9 cellular contexts compared by ENCODE assay signal in the genomic region with DNA sequence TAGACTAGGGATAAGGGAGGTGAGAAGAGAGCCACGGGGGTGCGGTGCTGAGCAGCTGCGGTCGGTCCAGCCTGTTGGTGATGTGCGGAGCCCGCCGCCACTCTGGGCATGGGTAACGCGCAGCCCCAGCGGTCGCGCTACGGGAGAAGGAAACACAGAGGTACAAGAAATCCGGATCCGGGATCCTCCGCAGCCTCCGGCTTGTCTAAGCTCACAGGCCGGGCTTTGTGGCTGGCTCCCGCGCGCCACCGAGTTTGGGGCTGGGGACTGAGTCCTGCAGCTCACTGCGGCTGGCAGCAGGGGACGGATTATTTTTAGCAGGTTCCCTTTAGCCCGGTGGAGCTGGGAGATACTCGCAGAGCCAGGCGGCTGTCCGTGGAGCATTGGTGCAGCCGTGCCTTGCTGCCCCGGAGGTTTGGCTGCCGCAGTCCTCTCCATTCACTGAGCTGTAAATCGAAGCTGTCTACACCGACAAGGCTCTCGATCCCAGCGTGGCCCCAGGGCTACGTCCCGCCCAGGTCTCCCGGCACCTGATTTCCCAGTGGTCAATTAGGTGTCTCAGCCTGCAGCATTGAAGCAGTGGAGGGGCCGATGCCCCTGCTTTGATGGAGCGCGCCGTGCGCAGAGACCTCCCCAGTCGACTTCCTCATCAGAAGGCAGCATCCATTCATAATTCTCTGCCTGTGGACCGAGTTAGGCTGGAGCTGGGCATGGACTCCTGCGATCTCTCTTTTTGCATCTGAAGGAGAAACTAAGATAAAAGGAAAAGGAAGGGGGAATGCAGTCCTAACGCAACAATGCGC.
DNase-seq lines count a peak whose midpoint lies in the region; ATAC-seq, FAIRE-seq and TF ChIP-seq lines count a peak whose summit lies in the region.
"Had no signal": no experiment of that assay in that cellular context is flagged by ENCODE, and none has a peak within 500 bp of the region (broad histone marks: within the 10 kb centered on the region; RNA-seq: fewer than 3 reads in every experiment).

No MANE protein-coding gene starts in this region.

- H3K9me3 ChIP-seq in cardiac muscle cell (ENCODE audit: low read depth) (no peaks in the 10 kb centered on the region), psoas muscle (no peaks in the 10 kb centered on the region)
- H3K9me3 ChIP-seq: right lobe of liver had no signal

- H3K36me3 ChIP-seq in cardiac muscle cell = no peaks in the 10 kb centered on the region
- H3K36me3 ChIP-seq in psoas muscle (ENCODE audit: insufficient read depth in 1 of 2, low read depth in 1 of 2) = no peaks in the 10 kb centered on the region
- H3K36me3 ChIP-seq: right lobe of liver had no signal

- H3K4me3 Mint-ChIP-seq in activated T-cell treated with anti-CD3 and anti-CD28 coated beads, Interleukin-2, amount 50 U/mL, for 72 hours = peak overlapping the region; percentile 87 to 95
- H3K4me3 Mint-ChIP-seq in Calu3 (ENCODE audit: low read depth, unreplicated experiment) = no peak overlapping the region

- TF ChIP-seq CTCF in cardiac muscle cell (IDR thresholded peaks at IDR 0.05; ENCODE audit: low read depth, low read length) = no peak
- no peak for TF ChIP-seq CTCF in psoas muscle (IDR thresholded peaks at IDR 0.05)
- TF ChIP-seq CTCF in Calu3 (IDR thresholded peaks at IDR 0.05; ENCODE audit: unreplicated experiment) = no peak

- peaks cover 1 to 3% of the 10 kb centered on the region in 2 donors for H3K9me3 Mint-ChIP-seq in activated T-cell treated with anti-CD3 and anti-CD28 coated beads, Interleukin-2, amount 50 U/mL, for 72 hours
- peaks cover 3% of the 10 kb centered on the region for H3K9me3 Mint-ChIP-seq in Calu3 (ENCODE audit: low read depth, unreplicated experiment)

- 0 to 33% (median 1%) methylated on average over 26 to 48 of the region's 48 CpGs for WGBS in psoas muscle, 3 donors

- no peak for FAIRE-seq in RCC 7860 (lab: Jason Lieb, UNC)

- peak; percentile 3 for DNase-seq in EH (ENCODE audit: low read depth)
- peak; percentile 12 to 21 for DNase-seq in activated T-cell treated with anti-CD3 and anti-CD28 coated beads, Interleukin-2, amount 50 U/mL, for 72 hours
- DNase-seq in cardiac muscle cell (ENCODE audit: low read depth in 1 of 2, low spot score in 1 of 2) = peak; percentile 8 to 56
- DNase-seq in psoas muscle = no peak
- no peak for DNase-seq in Calu3
- no peak for DNase-seq in RCC 7860 (ENCODE audit: low spot score)
- DNase-seq: right lobe of liver had no signal

- intact Hi-C loops in psoas muscle (cut with DNase I) = no loop called here
- intact Hi-C loops in Calu3 (cut with micrococcal nuclease; ENCODE audit: unreplicated experiment) = no loop called here

- H3K27ac Mint-ChIP-seq in activated T-cell treated with anti-CD3 and anti-CD28 coated beads, Interleukin-2, amount 50 U/mL, for 72 hours = peak overlapping the region; percentile 57
- H3K27ac Mint-ChIP-seq in Calu3 (ENCODE audit: unreplicated experiment) = no peak overlapping the region

- CTCF ChIA-PET in Calu3 (lab: Charles Lee) = no interaction called here

- H3K4me3 ChIP-seq in cardiac muscle cell (peak overlapping the region; percentile 27), psoas muscle (peak overlapping the region; percentile 46)
- H3K4me3 ChIP-seq: right lobe of liver had no signal

- H3K27me3 ChIP-seq in cardiac muscle cell = peaks cover 36% of the 10 kb centered on the region
- peaks cover 0 to 20% (median 0%) of the 10 kb centered on the region in 3 donors for H3K27me3 ChIP-seq in psoas muscle (ENCODE audit: insufficient read depth in 3 of 3, low read length in 2 of 3)

- peaks cover 3% of the 10 kb centered on the region in 2 donors for H3K36me3 Mint-ChIP-seq in activated T-cell treated with anti-CD3 and anti-CD28 coated beads, Interleukin-2, amount 50 U/mL, for 72 hours (ENCODE audit: insufficient read depth in 2 of 2)
- H3K36me3 Mint-ChIP-seq in Calu3 (ENCODE audit: insufficient read depth, unreplicated experiment) = peaks cover 5% of the 10 kb centered on the region

- no peak for TF ChIP-seq POLR2A in GM18505 (IDR thresholded peaks at IDR 0.05; ENCODE audit: borderline replicate concordance, extremely low read depth, insufficient read depth, insufficient read length)

- peaks cover 12% of the 10 kb centered on the region for H3K4me1 ChIP-seq in cardiac muscle cell (ENCODE audit: low read depth)
- H3K4me1 ChIP-seq in psoas muscle = no peaks in the 10 kb centered on the region
- H3K4me1 ChIP-seq: right lobe of liver had no signal

- peak; percentile 52 to 55 for ATAC-seq in activated T-cell treated with anti-CD3 and anti-CD28 coated beads, Interleukin-2, amount 50 U/mL, for 72 hours (replicated peaks in 1 of 2)
- ATAC-seq in psoas muscle (peak in 3 of 4 donors; percentile 39 to 48 (median 40)), GM18867 (IDR thresholded peaks at IDR 0.05; ENCODE audit: unreplicated experiment) (no peak), GM18505 (IDR thresholded peaks at IDR 0.05; ENCODE audit: unreplicated experiment) (no peak)

- BruUV-seq in Calu3 (replicated peaks; lab: Mats Ljungman, UMichigan) = no TSS peak

- H3K4me1 Mint-ChIP-seq in activated T-cell treated with anti-CD3 and anti-CD28 coated beads, Interleukin-2, amount 50 U/mL, for 72 hours (ENCODE audit: low read depth) = peaks cover 24% of the 10 kb centered on the region
- peaks cover 11% of the 10 kb centered on the region for H3K4me1 Mint-ChIP-seq in Calu3 (ENCODE audit: low read depth, unreplicated experiment)

- H3K27ac ChIP-seq in cardiac muscle cell (no peak overlapping the region), psoas muscle (no peak overlapping the region)
- H3K27ac ChIP-seq: right lobe of liver had no signal

- peaks cover 17% of the 10 kb centered on the region for H3K27me3 Mint-ChIP-seq in activated T-cell treated with anti-CD3 and anti-CD28 coated beads, Interleukin-2, amount 50 U/mL, for 72 hours (ENCODE audit: low read depth)
- no peaks in the 10 kb centered on the region for H3K27me3 Mint-ChIP-seq in Calu3 (ENCODE audit: unreplicated experiment)

Comparison
In these comparisons a context has a peak if more than half of its experiments do, and no peak if none do; other contexts are left out.
1. DNase-seq: peak in EH (single experiment), activated T-cell treated with anti-CD3 and anti-CD28 coated beads, Interleukin-2, amount 50 U/mL, for 72 hours (2 of 2) and cardiac muscle cell (2 of 2); none in psoas muscle (0 of 2), Calu3 (single experiment) and RCC 7860 (single experiment).
2. ATAC-seq: peak in activated T-cell treated with anti-CD3 and anti-CD28 coated beads, Interleukin-2, amount 50 U/mL, for 72 hours (2 of 2) and psoas muscle (3 of 4); none in GM18867 (single experiment) and GM18505 (single experiment).